13 cellular contexts compared by ENCODE assay signal in genomic region chr2:6506311-6507258, GRCh38.
DNase-seq lines count a peak whose midpoint lies in the region; FAIRE-seq and TF ChIP-seq lines count a peak whose summit lies in the region.
"Had no signal": no experiment of that assay in that cellular context is flagged by ENCODE, and none has a peak within 500 bp of the region (broad histone marks: within the 10 kb centered on the region; RNA-seq: fewer than 3 reads in every experiment).

No MANE protein-coding gene starts in this region.

- H3K27me3 ChIP-seq in colonic mucosa: no peaks in the 10 kb centered on the region

- TF ChIP-seq CTCF in colonic mucosa (IDR thresholded peaks at IDR 0.05) (no peak), nephron progenitor cell (IDR thresholded peaks at IDR 0.05) (no peak), GM20000 (IDR thresholded peaks at IDR 0.05; ENCODE audit: extremely low read depth, missing control alignments) (no peak)

- no peaks in the 10 kb centered on the region for H3K36me3 ChIP-seq in colonic mucosa
- H3K36me3 ChIP-seq: HAP-1 had no signal

- H3K4me1 ChIP-seq in colonic mucosa: no peaks in the 10 kb centered on the region
- H3K4me1 ChIP-seq: HAP-1 had no signal

- no peak overlapping the region for H3K9ac ChIP-seq in colonic mucosa (ENCODE audit: low read depth in 2 of 2, low read length in 2 of 2)

- H3K4me3 Mint-ChIP-seq in nephron progenitor cell: no peak overlapping the region
- H3K4me3 Mint-ChIP-seq: activated CD4-positive, alpha-beta T cell treated with anti-CD3 and anti-CD28 coated beads, Interleukin-2, amount 10 ng/mL, durations not matched to agents 24 days and 14 days; natural killer cell had no signal

- no peak for FAIRE-seq in GM19239 (lab: Jason Lieb, UNC)

- H3K9me3 Mint-ChIP-seq in nephron progenitor cell: peaks cover 5% of the 10 kb centered on the region
- H3K9me3 Mint-ChIP-seq: activated CD4-positive, alpha-beta T cell treated with anti-CD3 and anti-CD28 coated beads, Interleukin-2, amount 10 ng/mL, durations not matched to agents 24 days and 14 days had no signal

- H3K9me3 ChIP-seq in colonic mucosa: no peaks in the 10 kb centered on the region
- H3K9me3 ChIP-seq: HAP-1 had no signal

- peaks cover 7% of the 10 kb centered on the region for H3K27me3 Mint-ChIP-seq in nephron progenitor cell (ENCODE audit: low read depth, poor library complexity)
- H3K27me3 Mint-ChIP-seq: activated CD4-positive, alpha-beta T cell treated with anti-CD3 and anti-CD28 coated beads, Interleukin-2, amount 10 ng/mL, durations not matched to agents 24 days and 14 days had no signal

- intact Hi-C loops in colonic mucosa (cut with DNase I): no loop called here

- no peak overlapping the region for H3K27ac ChIP-seq in colonic mucosa

- H3K4me3 ChIP-seq in colonic mucosa: no peak overlapping the region
- H3K4me3 ChIP-seq: HAP-1 had no signal

- peak overlapping the region; percentile 3 for H3K27ac Mint-ChIP-seq in nephron progenitor cell
- H3K27ac Mint-ChIP-seq: activated CD4-positive, alpha-beta T cell treated with anti-CD3 and anti-CD28 coated beads, Interleukin-2, amount 10 ng/mL, durations not matched to agents 24 days and 14 days; natural killer cell had no signal

- H3K36me3 Mint-ChIP-seq in nephron progenitor cell (ENCODE audit: low read depth): no peaks in the 10 kb centered on the region
- H3K36me3 Mint-ChIP-seq: natural killer cell had no signal

- H3K4me1 Mint-ChIP-seq in nephron progenitor cell: peaks cover 29% of the 10 kb centered on the region
- H3K4me1 Mint-ChIP-seq: activated CD4-positive, alpha-beta T cell treated with anti-CD3 and anti-CD28 coated beads, Interleukin-2, amount 10 ng/mL, durations not matched to agents 24 days and 14 days; natural killer cell had no signal

- peak; percentile 67 for DNase-seq in COLO829 (ENCODE audit: low spot score)
- peak; percentile 3 for DNase-seq in NCI-H69 (lab: John Stamatoyannopoulos, UW)
- DNase-seq in colonic mucosa: peak; percentile 24
- DNase-seq in nephron progenitor cell: no peak
- DNase-seq in SIG-M5 (lab: John Stamatoyannopoulos, UW): no peak
- no peak for DNase-seq in GM20000 (ENCODE audit: low spot score)
- no peak for DNase-seq in GM19239 (ENCODE audit: insufficient read length, low spot score)
- no peak for DNase-seq in DMS53 (lab: John Stamatoyannopoulos, UW)
- DNase-seq: activated CD4-positive, alpha-beta T cell treated with anti-CD3 and anti-CD28 coated beads, Interleukin-2, amount 10 ng/mL, durations not matched to agents 24 days and 14 days; activated gamma-delta T cell treated with Interleukin-2 at 50 U/mL for 16 hours; natural killer cell; stimulated activated CD4-positive, alpha-beta T cell treated with anti-CD3 and anti-CD28 coated beads, Interleukin-2, amount 100 ng/mL, for 48 hours had no signal

Comparison
In these comparisons a context has a peak if more than half of its experiments do, and no peak if none do; other contexts are left out.
1. DNase-seq: peak in COLO829 (single experiment), NCI-H69 (single experiment) and colonic mucosa (single experiment); none in nephron progenitor cell (single experiment), SIG-M5 (single experiment), GM20000 (single experiment), GM19239 (single experiment) and DMS53 (single experiment).